8 cellular contexts compared by ENCODE assay signal in genomic region chr6:26123675-26124549, GRCh38. TPM values are rescaled to one million over a fixed set of nuclear protein-coding genes. Genes with fewer than 3 reads are reported as not detected.
DNase-seq lines count a peak whose midpoint lies in the region; ATAC-seq and TF ChIP-seq lines count a peak whose summit lies in the region.

No MANE protein-coding gene starts in this region.

- H3K27ac ChIP-seq in BLaER1 (peak overlapping the region; percentile 94), colonic mucosa (peak overlapping the region; percentile 97)

- H3K9me3 ChIP-seq in BLaER1 (no peaks in the 10 kb centered on the region), colonic mucosa (no peaks in the 10 kb centered on the region)

- DNase-seq in NCI-H524 treated with DMSO at 0.1 percent for 48 hours (lab: John Stamatoyannopoulos, UW), result peak; percentile 94
- DNase-seq in activated CD4-positive, alpha-beta T cell treated with anti-CD3 and anti-CD28 coated beads for 48 hours, result peak; percentile 87
- peak; percentile 88 for DNase-seq in colonic mucosa
- peak; percentile 100 for DNase-seq in kidney tubule cell (ENCODE audit: low spot score)
- peak; percentile 44 to 74 (median 59) for DNase-seq in stimulated activated CD4-positive, alpha-beta T cell treated with anti-CD3 and anti-CD28 coated beads, Interleukin-1b, Interleukin-23, amount 100 ng/mL, for 24 hours (ENCODE audit: low read depth in 4 of 4, low spot score in 1 of 4)

- no peaks in the 10 kb centered on the region for H3K27me3 ChIP-seq in BLaER1
- no peaks in the 10 kb centered on the region for H3K27me3 ChIP-seq in colonic mucosa

- H3K9ac ChIP-seq in BLaER1, result peak overlapping the region; percentile 100
- peak overlapping the region; percentile 99 for H3K9ac ChIP-seq in colonic mucosa (ENCODE audit: low read depth in 2 of 2, low read length in 2 of 2)

- peak overlapping the region; percentile 88 for H3K4me3 ChIP-seq in BLaER1
- peak overlapping the region; percentile 73 for H3K4me3 ChIP-seq in colonic mucosa

- no peak for TF ChIP-seq CTCF in colonic mucosa (IDR thresholded peaks at IDR 0.05)

- H3K4me2 ChIP-seq in BLaER1, result peak overlapping the region; percentile 86

- H3K4me1 ChIP-seq in BLaER1, result peaks cover 37% of the 10 kb centered on the region
- H3K4me1 ChIP-seq in colonic mucosa, result peaks cover 8% of the 10 kb centered on the region

- peak; percentile 80 for ATAC-seq in GM19324 (IDR thresholded peaks at IDR 0.05; ENCODE audit: low FRiP score, unreplicated experiment)
- ATAC-seq in HG03460 (IDR thresholded peaks at IDR 0.05; ENCODE audit: unreplicated experiment), result peak; percentile 63

- peaks cover 49% of the 10 kb centered on the region for H4K20me1 ChIP-seq in BLaER1

- H3K36me3 ChIP-seq in BLaER1 (peaks cover 15% of the 10 kb centered on the region), colonic mucosa (no peaks in the 10 kb centered on the region)

- intact Hi-C loops in colonic mucosa (cut with DNase I), result loop anchor here (2.0 kb wide), 2 partner anchors 33 to 65 kb away; a partner anchor contains a TSS

RNA-seq across cellular contexts. Expression of gene HFE, which starts 36.7 kb away (rescaled TPM):
- total RNA-seq in colonic mucosa, result 10 to 100 TPM; 11.1 to 11.8 TPM

Comparison
In these comparisons a context has a peak if more than half of its experiments do, and no peak if none do; other contexts are left out.
1. Peak in every context shown above with its lines: DNase-seq, ATAC-seq, H3K4me3 ChIP-seq and H3K27ac ChIP-seq.